Comparison of ENCODE assay signal across 9 cellular contexts in genomic region chr4:88341227-88342192, GRCh38. TPM values are rescaled to one million over a fixed set of nuclear protein-coding genes. Genes with fewer than 3 reads are reported as not detected.
DNase-seq lines count a peak whose midpoint lies in the region; TF ChIP-seq lines count a peak whose summit lies in the region.
"Had no signal": no experiment of that assay in that cellular context is flagged by ENCODE, and none has a peak within 500 bp of the region (broad histone marks: within the 10 kb centered on the region; RNA-seq: fewer than 3 reads in every experiment).

No MANE protein-coding gene starts in this region.

- no peaks in the 10 kb centered on the region for H3K9me3 ChIP-seq in prostate gland

- no peak for TF ChIP-seq POLR2A in prostate gland (IDR thresholded peaks at IDR 0.05)

- H3K27ac ChIP-seq in prostate gland: peak overlapping the region in 1 of 2 donors; percentile 41
- H3K27ac ChIP-seq: SK-N-MC had no signal

- in situ Hi-C loops in G401 (cut with HindIII; ENCODE audit: low sequenced_read_pairs): no loop called here

- intact Hi-C loops in prostate gland (cut with DNase I): loop anchor here (5.0 kb wide), 1 partner anchor 44 kb away; no protein-coding TSS in a partner anchor

- WGBS in prostate gland: 37% methylated on average over 8 of the region's 8 CpGs

- TF ChIP-seq CTCF in foreskin fibroblast (IDR thresholded peaks at IDR 0.05; ENCODE audit: low read depth, low read length): no peak
- TF ChIP-seq CTCF in prostate gland (IDR thresholded peaks at IDR 0.05): no peak
- no peak for TF ChIP-seq CTCF in GM20000 (IDR thresholded peaks at IDR 0.05; ENCODE audit: extremely low read depth, missing control alignments)

- H3K4me1 ChIP-seq in prostate gland (replicated peaks): no peaks in the 10 kb centered on the region

- no peaks in the 10 kb centered on the region for H3K36me3 ChIP-seq in prostate gland

- H3K4me3 ChIP-seq in foreskin fibroblast (ENCODE audit: low read depth in 1 of 2, low read length in 2 of 2) (no peak overlapping the region), prostate gland (no peak overlapping the region)
- H3K4me3 ChIP-seq: SK-N-MC had no signal

- no peaks in the 10 kb centered on the region for H3K27me3 ChIP-seq in prostate gland (replicated peaks; ENCODE audit: insufficient read depth)

- DNase-seq in G401 (ENCODE audit: low spot score): peak; percentile 4
- peak; percentile 83 for DNase-seq in RPMI7951 (ENCODE audit: low read depth)
- DNase-seq in foreskin fibroblast: peak; percentile 91 to 93
- DNase-seq in prostate gland (ENCODE audit: low spot score): peak; percentile 8
- no peak for DNase-seq in activated CD4-positive, alpha-beta T cell treated with anti-CD3 and anti-CD28 coated beads for 1 hour
- DNase-seq in GM20000 (ENCODE audit: low spot score): no peak
- no peak for DNase-seq in NAMALWA (ENCODE audit: low spot score)
- no peak for DNase-seq in stimulated activated CD4-positive, alpha-beta T cell treated with anti-CD3 and anti-CD28 coated beads, Interleukin-1b, Interleukin-23, amount 100 ng/mL, for 48 hours

RNA-seq across cellular contexts. Expression of gene HERC6, which starts 37.1 kb away (rescaled TPM):
- 5.5 and 6.5 TPM in 2 replicates for total RNA-seq in G401 (2014; rRNA removed; shearing (Covaris generic))
- 6.8 and 13.7 TPM in 2 replicates for total RNA-seq in RPMI7951 (2014; rRNA removed; shearing (Covaris generic))
- 10 to 100 TPM; 16.0 to 20.6 TPM for total RNA-seq in prostate gland

RNA-seq across cellular contexts. Expression of gene PPM1K, which starts 57.1 kb away (rescaled TPM):
- total RNA-seq in G401 (2014; rRNA removed; shearing (Covaris generic)): 21.2 and 21.4 TPM in 2 replicates
- total RNA-seq in RPMI7951 (2014; rRNA removed; shearing (Covaris generic)): 7.1 and 8.7 TPM in 2 replicates
- 10 to 100 TPM; 63.7 to 65.1 TPM for total RNA-seq in prostate gland

Comparison
In these comparisons a context has a peak if more than half of its experiments do, and no peak if none do; other contexts are left out.
1. DNase-seq: peak in G401 (single experiment), RPMI7951 (single experiment), foreskin fibroblast (2 of 2) and prostate gland (single experiment); none in activated CD4-positive, alpha-beta T cell treated with anti-CD3 and anti-CD28 coated beads for 1 hour (single experiment), GM20000 (single experiment), NAMALWA (single experiment) and stimulated activated CD4-positive, alpha-beta T cell treated with anti-CD3 and anti-CD28 coated beads, Interleukin-1b, Interleukin-23, amount 100 ng/mL, for 48 hours (single experiment).